Comparison of ENCODE assay signal across 12 cellular contexts in the genomic region with DNA sequence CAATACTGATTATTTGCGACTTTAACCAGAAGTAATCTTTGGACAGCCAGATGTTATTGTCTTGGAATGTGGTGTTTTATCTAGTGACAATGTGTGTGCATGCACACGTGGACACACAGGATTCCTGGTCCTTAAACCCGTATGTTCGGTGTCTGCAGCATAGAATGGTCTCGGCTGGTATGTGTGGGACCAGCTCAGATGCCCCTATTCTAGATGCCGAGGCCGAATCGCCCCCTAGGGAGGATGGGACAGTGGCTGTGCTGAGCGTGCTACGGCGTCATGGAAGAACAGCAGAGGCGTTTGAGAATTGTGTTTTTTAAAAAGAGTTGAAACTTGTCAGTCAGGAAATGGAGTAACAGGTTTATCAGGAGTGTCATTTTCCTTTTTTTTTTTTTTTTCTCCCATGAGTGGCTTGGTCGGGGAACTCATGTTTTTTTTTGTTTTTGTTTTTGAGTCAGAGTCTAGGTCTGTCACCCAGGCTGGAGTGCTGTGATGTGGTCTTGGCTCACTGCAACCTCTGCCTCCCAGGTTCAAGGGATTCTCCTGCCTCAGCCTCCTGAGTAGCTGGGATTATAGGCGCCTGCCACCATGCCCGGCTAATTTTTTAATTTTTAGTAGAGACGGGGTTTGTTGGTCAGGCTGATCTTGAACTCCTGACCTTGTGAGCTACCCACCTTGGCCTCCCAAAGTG. TPM values are rescaled to one million over a fixed set of nuclear protein-coding genes. Genes with fewer than 3 reads are reported as not detected.
DNase-seq lines count a peak whose midpoint lies in the region; ATAC-seq and TF ChIP-seq lines count a peak whose summit lies in the region.
"Had no signal": no experiment of that assay in that cellular context is flagged by ENCODE, and none has a peak within 500 bp of the region (broad histone marks: within the 10 kb centered on the region; RNA-seq: fewer than 3 reads in every experiment).

No MANE protein-coding gene starts in this region.

- H3K27ac ChIP-seq in GM23248, result peak overlapping the region; percentile 73
- peak overlapping the region; percentile 68 for H3K27ac ChIP-seq in effector memory CD4-positive, alpha-beta T cell (ENCODE audit: insufficient read depth, low read length, poor library complexity, severe bottlenecking)
- peak overlapping the region; percentile 56 for H3K27ac ChIP-seq in osteoblast (ENCODE audit: low read depth, low read length)

- no peak overlapping the region for H3K4me2 ChIP-seq in GM23248 (ENCODE audit: unreplicated experiment)
- H3K4me2 ChIP-seq in osteoblast (ENCODE audit: insufficient read depth, low read length), result no peak overlapping the region

- in situ Hi-C loops in GM23248 (cut with MboI), result no loop called here

- H3K4me1 Mint-ChIP-seq in T-helper 17 cell, result peaks cover 25% of the 10 kb centered on the region

- H3K27me3 ChIP-seq in GM23248 (replicated peaks; ENCODE audit: insufficient read depth), result no peaks in the 10 kb centered on the region
- no peaks in the 10 kb centered on the region for H3K27me3 ChIP-seq in effector memory CD4-positive, alpha-beta T cell (replicated peaks; ENCODE audit: control insufficient read depth, insufficient read depth, low read length, poor library complexity, severe bottlenecking)
- H3K27me3 ChIP-seq in osteoblast (ENCODE audit: insufficient read depth, low read length), result no peaks in the 10 kb centered on the region

- WGBS in GM23248 (ENCODE audit: low coverage in 1 of 2, low lambda C conversion rate in 2 of 2, missing lambda C conversion rate in 2 of 2), 2 experiments, result 54 to 57% methylated on average over 16 of the region's 16 CpGs

- H3K36me3 Mint-ChIP-seq in T-helper 17 cell (ENCODE audit: low read depth), result no peaks in the 10 kb centered on the region

- H3K27ac Mint-ChIP-seq in T-helper 17 cell, result no peak overlapping the region

- H3K4me1 ChIP-seq in GM23248 (ENCODE audit: insufficient read depth), result peaks cover 30% of the 10 kb centered on the region
- peaks cover 47% of the 10 kb centered on the region for H3K4me1 ChIP-seq in effector memory CD4-positive, alpha-beta T cell (ENCODE audit: control insufficient read depth, insufficient read depth, low read length, poor library complexity, severe bottlenecking)
- H3K4me1 ChIP-seq in osteoblast (ENCODE audit: insufficient read depth, low read length), result peaks cover 16% of the 10 kb centered on the region

- H3F3A ChIP-seq in GM23248 (ENCODE audit: insufficient read depth), result peaks cover 51% of the 10 kb centered on the region

- H2AFZ ChIP-seq in GM23248 (no peak overlapping the region), osteoblast (ENCODE audit: low read length) (no peak overlapping the region)

- no peaks in the 10 kb centered on the region for H3K9me2 ChIP-seq in GM23248 (ENCODE audit: insufficient read depth)

- H3K4me3 ChIP-seq in GM23248, result no peak overlapping the region
- H3K4me3 ChIP-seq in effector memory CD4-positive, alpha-beta T cell (ENCODE audit: insufficient read depth, low read depth, low read length, poor library complexity, severe bottlenecking), result no peak overlapping the region
- no peak overlapping the region for H3K4me3 ChIP-seq in osteoblast (ENCODE audit: insufficient read depth, low read length)

- H3K36me3 ChIP-seq in GM23248 (ENCODE audit: low read depth) (no peaks in the 10 kb centered on the region), osteoblast (ENCODE audit: insufficient read depth, low read length) (peaks cover 11% of the 10 kb centered on the region)
- peaks cover 14% of the 10 kb centered on the region for H3K36me3 ChIP-seq in effector memory CD4-positive, alpha-beta T cell (ENCODE audit: control insufficient read depth, insufficient read depth, low read length)

- no peak for TF ChIP-seq CTCF in osteoblast (IDR thresholded peaks at IDR 0.05; ENCODE audit: extremely low read depth, low read depth, low read length)

- H3K27me3 Mint-ChIP-seq in T-helper 17 cell, result no peaks in the 10 kb centered on the region

- no peaks in the 10 kb centered on the region for H3K9me3 ChIP-seq in GM23248 (ENCODE audit: low read depth)
- peaks cover 9% of the 10 kb centered on the region for H3K9me3 ChIP-seq in T-helper 17 cell (ENCODE audit: control insufficient read depth, low read length, poor library complexity, severe bottlenecking)
- peaks cover 30% of the 10 kb centered on the region for H3K9me3 ChIP-seq in effector memory CD4-positive, alpha-beta T cell (ENCODE audit: control insufficient read depth, low read length)
- H3K9me3 ChIP-seq in osteoblast (ENCODE audit: low read depth, low read length), result no peaks in the 10 kb centered on the region

- ATAC-seq in T-helper 17 cell, result no peak
- ATAC-seq: Panc1 had no signal

- 0 out of 2 replicates have a peak overlapping the region, but pooled peaks have one; percentile 9 for H3K9ac ChIP-seq in GM23248

- peaks cover 38% of the 10 kb centered on the region for H4K20me1 ChIP-seq in GM23248 (ENCODE audit: insufficient read depth)
- H4K20me1 ChIP-seq in osteoblast (ENCODE audit: insufficient read depth, low read length), result peaks cover 88% of the 10 kb centered on the region

- peak overlapping the region; percentile 65 for H3K4me3 Mint-ChIP-seq in T-helper 17 cell

- DNase-seq in GM23248 (no peak), T-helper 17 cell (no peak), osteoblast (ENCODE audit: insufficient read length, low spot score, missing footprints) (peak; percentile 85), NCI-H69 (lab: John Stamatoyannopoulos, UW) (no peak), glomerular visceral epithelial cell (ENCODE audit: extremely low spot score) (no peak), NCI-H2107 treated with DMSO at 0.1 percent for 48 hours (lab: John Stamatoyannopoulos, UW; ENCODE audit: unreplicated experiment) (no peak)
- DNase-seq in effector memory CD4-positive, alpha-beta T cell, result no peak
- DNase-seq in effector CD4-positive, alpha-beta T cell, result no peak
- DNase-seq: aorta, DND-41, NCI-H1694 treated with DMSO at 0.1 percent for 48 hours had no signal

- H3K79me2 ChIP-seq in GM23248 (ENCODE audit: insufficient read depth), result peaks cover 100% of the 10 kb centered on the region
- H3K79me2 ChIP-seq in osteoblast (ENCODE audit: insufficient read depth, low read length), result peaks cover 99% of the 10 kb centered on the region

RNA-seq across cellular contexts. Expression of gene SKI, which starts 30.1 kb away (rescaled TPM):
- 23.1 and 26.8 TPM in 2 replicates for total RNA-seq in GM23248 (2014; rRNA removed; shearing (Covaris generic))
- polyA plus RNA-seq in GM23248 (2016; fragmentation: Nextera tagmentation; extraction: Ambion mirVana), result 3.8 and 4.0 TPM in 2 replicates
- 100 to 1,000 TPM; 183 to 215 TPM for total RNA-seq in T-helper 17 cell
- total RNA-seq in osteoblast, result 48.9 TPM in 2 replicates
